In genomic region chr6:35310265-35310831, GRCh38 we compare ENCODE assay signal across 12 cellular contexts. TPM values are rescaled to one million over a fixed set of nuclear protein-coding genes. Genes with fewer than 3 reads are reported as not detected.
DNase-seq lines count a peak whose midpoint lies in the region; ATAC-seq, FAIRE-seq and TF ChIP-seq lines count a peak whose summit lies in the region.
"Had no signal": no experiment of that assay in that cellular context is flagged by ENCODE, and none has a peak within 500 bp of the region (broad histone marks: within the 10 kb centered on the region; RNA-seq: fewer than 3 reads in every experiment).

No MANE protein-coding gene starts in this region.

- H3K27ac ChIP-seq in SK-N-SH (ENCODE audit: low read depth in 2 of 2, low read length in 1 of 2) = no peak overlapping the region

- no peak overlapping the region for H3K4me2 ChIP-seq in SK-N-SH

- H3K9me3 Mint-ChIP-seq in CD14-positive monocyte = no peaks in the 10 kb centered on the region
- no peaks in the 10 kb centered on the region for H3K9me3 Mint-ChIP-seq in activated T-helper 17 cell treated with anti-CD3 and anti-CD28 coated beads, Interleukin-2, amount 50 U/mL, for 72 hours
- no peaks in the 10 kb centered on the region for H3K9me3 Mint-ChIP-seq in naive thymus-derived CD8-positive, alpha-beta T cell

- H3K36me3 Mint-ChIP-seq in CD14-positive monocyte = peaks cover 53 to 87% of the 10 kb centered on the region in 2 donors
- H3K36me3 Mint-ChIP-seq in activated T-helper 17 cell treated with anti-CD3 and anti-CD28 coated beads, Interleukin-2, amount 50 U/mL, for 72 hours (ENCODE audit: low read depth) = peaks cover 93% of the 10 kb centered on the region
- H3K36me3 Mint-ChIP-seq in naive thymus-derived CD8-positive, alpha-beta T cell = peaks cover 0 to 65% (median 24%) of the 10 kb centered on the region in 3 donors

- no peaks in the 10 kb centered on the region for H3K4me1 ChIP-seq in SK-N-SH (ENCODE audit: control insufficient read depth in 1 of 2, insufficient read depth in 2 of 2, low read depth in 1 of 2, low read length in 1 of 2)

- no peak for TF ChIP-seq CTCF in CD14-positive monocyte (IDR thresholded peaks at IDR 0.05)
- no peak for TF ChIP-seq CTCF in SK-N-SH (IDR thresholded peaks at IDR 0.05)

- no peak for TF ChIP-seq EP300 in SK-N-SH (IDR thresholded peaks at IDR 0.05; ENCODE audit: borderline replicate concordance in 1 of 2, low read depth in 1 of 2, low read length in 1 of 2)

- peaks cover 5% of the 10 kb centered on the region; the same call in 1 of the 2 replicates for H3K27me3 ChIP-seq in SK-N-SH (ENCODE audit: insufficient read depth)

- no peak for TF ChIP-seq RAD21 in SK-N-SH (IDR thresholded peaks at IDR 0.05; ENCODE audit: low read length)

- peak; percentile 79 for ATAC-seq in activated T-helper 17 cell treated with anti-CD3 and anti-CD28 coated beads, Interleukin-2, amount 50 U/mL, for 72 hours (replicated peaks)
- ATAC-seq in naive thymus-derived CD8-positive, alpha-beta T cell = peak; percentile 33 to 56
- ATAC-seq in HG02571 (IDR thresholded peaks at IDR 0.05; ENCODE audit: unreplicated experiment) (no peak), HG02840 (IDR thresholded peaks at IDR 0.05; ENCODE audit: low FRiP score, unreplicated experiment) (no peak), HG03045 (IDR thresholded peaks at IDR 0.05; ENCODE audit: unreplicated experiment) (no peak)

- WGBS in SK-N-SH (ENCODE audit: low lambda C conversion rate) = 80% methylated on average over 6 of the region's 6 CpGs

- DNase-seq in CD14-positive monocyte (ENCODE audit: low spot score) (no peak), GM19239 (ENCODE audit: insufficient read length, low spot score) (no peak), SK-N-SH (no peak)
- DNase-seq in naive thymus-derived CD8-positive, alpha-beta T cell = peak in 1 of 10 donors; percentile 17
- DNase-seq: erythroblast; mesenchymal stem cell; stimulated activated CD4-positive, alpha-beta T cell treated with anti-CD3 and anti-CD28 coated beads, Interleukin-2, amount 100 ng/mL, for 48 hours had no signal

- no peak overlapping the region for H3K9ac ChIP-seq in SK-N-SH

- no peaks in the 10 kb centered on the region for H3K79me2 ChIP-seq in SK-N-SH (ENCODE audit: insufficient read depth)

- H3K4me3 Mint-ChIP-seq in CD14-positive monocyte = no peak overlapping the region
- peak overlapping the region; percentile 76 for H3K4me3 Mint-ChIP-seq in activated T-helper 17 cell treated with anti-CD3 and anti-CD28 coated beads, Interleukin-2, amount 50 U/mL, for 72 hours
- H3K4me3 Mint-ChIP-seq in naive thymus-derived CD8-positive, alpha-beta T cell = peak overlapping the region; percentile 76 to 90 (median 84)

- POLR2A ChIA-PET in naive thymus-derived CD8-positive, alpha-beta T cell (lab: Charles Lee) = interaction anchor here (0.7 to 26.4 kb wide), 3 partner anchors 7 to 100 kb away, joined by 3 to 766 read pairs (median 766); partner anchors contain the start of gene DEF6
- POLR2A ChIA-PET in SK-N-SH (lab: Yijun Ruan, JAX) = interaction anchor here (0.7 kb wide), 1 partner anchor 10 kb away, joined by 3 read pairs; no protein-coding TSS in a partner anchor

- intact Hi-C loops in CD14-positive monocyte (cut with micrococcal nuclease) = no loop called here

- no peak overlapping the region for H2AFZ ChIP-seq in SK-N-SH (ENCODE audit: low read depth)

- FAIRE-seq in GM19239 (lab: Jason Lieb, UNC) = peak; percentile 18
- FAIRE-seq: bronchial epithelial cell had no signal

- H3K36me3 ChIP-seq in SK-N-SH (replicated peaks in 1 of 2; ENCODE audit: control insufficient read depth in 1 of 2, insufficient read depth in 2 of 2, low read length in 1 of 2) = no peaks in the 10 kb centered on the region

- H3F3A ChIP-seq in SK-N-SH (replicated peaks; ENCODE audit: insufficient read depth) = no peaks in the 10 kb centered on the region

- H3K4me3 ChIP-seq in SK-N-SH (ENCODE audit: low read depth in 2 of 2, low read length in 1 of 2) = no peak overlapping the region

- no peaks in the 10 kb centered on the region for H3K9me3 ChIP-seq in SK-N-SH

- CTCF ChIA-PET in SK-N-SH (lab: Yijun Ruan, JAX) = interaction anchor here (0.7 to 1.4 kb wide), 2 partner anchors 13 to 17 kb away, joined by 3 to 5 read pairs; partner anchors contain the start of gene DEF6

- no peaks in the 10 kb centered on the region for H3K9me2 ChIP-seq in SK-N-SH

- peak overlapping the region; percentile 43 to 96 (median 78) for H3K27ac Mint-ChIP-seq in CD14-positive monocyte
- H3K27ac Mint-ChIP-seq in activated T-helper 17 cell treated with anti-CD3 and anti-CD28 coated beads, Interleukin-2, amount 50 U/mL, for 72 hours = peak overlapping the region; percentile 91
- H3K27ac Mint-ChIP-seq in naive thymus-derived CD8-positive, alpha-beta T cell = peak overlapping the region; percentile 97 to 100 (median 99)

- H3K27me3 Mint-ChIP-seq in CD14-positive monocyte (ENCODE audit: low read depth in 3 of 3) = peaks cover 0 to 2% (median 0%) of the 10 kb centered on the region in 3 donors
- no peaks in the 10 kb centered on the region for H3K27me3 Mint-ChIP-seq in activated T-helper 17 cell treated with anti-CD3 and anti-CD28 coated beads, Interleukin-2, amount 50 U/mL, for 72 hours
- no peaks in the 10 kb centered on the region for H3K27me3 Mint-ChIP-seq in naive thymus-derived CD8-positive, alpha-beta T cell

- no peaks in the 10 kb centered on the region for H4K20me1 ChIP-seq in SK-N-SH (ENCODE audit: insufficient read depth)

- peaks cover 52% of the 10 kb centered on the region for H3K4me1 Mint-ChIP-seq in CD14-positive monocyte
- peaks cover 63% of the 10 kb centered on the region for H3K4me1 Mint-ChIP-seq in activated T-helper 17 cell treated with anti-CD3 and anti-CD28 coated beads, Interleukin-2, amount 50 U/mL, for 72 hours
- peaks cover 46 to 91% (median 88%) of the 10 kb centered on the region in 4 donors for H3K4me1 Mint-ChIP-seq in naive thymus-derived CD8-positive, alpha-beta T cell

TF ChIP-seq in SK-N-SH, 30 proteins besides CTCF, POLR2A, EP300 and RAD21:
- no peak for TF ChIP-seq MXI1 (IDR thresholded peaks at IDR 0.05; ENCODE audit: low read depth, low read length)
- TF ChIP-seq POLR2AphosphoS5 (IDR thresholded peaks at IDR 0.05; ENCODE audit: low read depth, low read length) = no peak
- no peak for TF ChIP-seq NFIC (IDR thresholded peaks at IDR 0.05; ENCODE audit: borderline replicate concordance)
- no peak for TF ChIP-seq MAX (IDR thresholded peaks at IDR 0.05; ENCODE audit: low read depth)

RNA-seq across cellular contexts. Expression of gene DEF6, which starts 12.7 kb away (rescaled TPM):
- polyA plus RNA-seq in CD14-positive monocyte (10 to 100 TPM; 41.2 to 59.3 TPM), SK-N-SH (2012; rRNA removed) (0.13 and 0.16 TPM in 2 replicates)
- total RNA-seq in activated T-helper 17 cell treated with anti-CD3 and anti-CD28 coated beads, Interleukin-2, amount 50 U/mL, for 72 hours = 100 to 1,000 TPM; 117 to 133 TPM
- 100 to 1,000 TPM; 263 to 268 TPM for total RNA-seq in naive thymus-derived CD8-positive, alpha-beta T cell
- 100 to 1,000 TPM in 2 of 3 donors, 10 to 100 TPM in 1; 93.7 to 196 (median 136) TPM for polyA plus RNA-seq in naive thymus-derived CD8-positive, alpha-beta T cell
- 0.06 and 0.17 TPM in 2 replicates for polyA plus RNA-seq in SK-N-SH (2012; cell fraction: cytosol; rRNA removed)
- 0.62 and 0.73 TPM in 2 replicates for polyA plus RNA-seq in SK-N-SH (2012; cell fraction: nucleus; rRNA removed)

RNA-seq across cellular contexts. Expression of gene PPARD, which starts 32.0 kb away (rescaled TPM):
- polyA plus RNA-seq in CD14-positive monocyte = 1 to 10 TPM; 1.2 to 2.4 TPM
- total RNA-seq in activated T-helper 17 cell treated with anti-CD3 and anti-CD28 coated beads, Interleukin-2, amount 50 U/mL, for 72 hours = 10 to 100 TPM; 21.0 to 27.9 TPM
- total RNA-seq in naive thymus-derived CD8-positive, alpha-beta T cell = 10 to 100 TPM; 48.7 to 50.6 TPM
- 10 to 100 TPM in 1 of 3 donors, 1 to 10 TPM in 2; 1.9 to 14.3 (median 5.5) TPM for polyA plus RNA-seq in naive thymus-derived CD8-positive, alpha-beta T cell
- polyA plus RNA-seq in SK-N-SH (2012; rRNA removed) = 11.5 and 13.3 TPM in 2 replicates
- 6.0 and 9.4 TPM in 2 replicates for polyA plus RNA-seq in SK-N-SH (2012; cell fraction: cytosol; rRNA removed)
- 19.3 and 20.2 TPM in 2 replicates for polyA plus RNA-seq in SK-N-SH (2012; cell fraction: nucleus; rRNA removed)

RNA-seq across cellular contexts. Expression of gene ZNF76, which starts 50.8 kb away (rescaled TPM):
- polyA plus RNA-seq in CD14-positive monocyte (1 to 10 TPM; 6.8 to 9.6 TPM), SK-N-SH (2012; rRNA removed) (19.7 and 22.4 TPM in 2 replicates)
- total RNA-seq in activated T-helper 17 cell treated with anti-CD3 and anti-CD28 coated beads, Interleukin-2, amount 50 U/mL, for 72 hours = 10 to 100 TPM; 44.3 to 53.2 TPM
- 10 to 100 TPM; 94.7 to 96.8 TPM for total RNA-seq in naive thymus-derived CD8-positive, alpha-beta T cell
- polyA plus RNA-seq in naive thymus-derived CD8-positive, alpha-beta T cell = 10 to 100 TPM; 22.1 to 35.9 (median 30.7) TPM
- polyA plus RNA-seq in SK-N-SH (2012; cell fraction: cytosol; rRNA removed) = 6.5 and 10.7 TPM in 2 replicates
- 88.9 and 102 TPM in 2 replicates for polyA plus RNA-seq in SK-N-SH (2012; cell fraction: nucleus; rRNA removed)

Comparison
In these comparisons a context has a peak if more than half of its experiments do, and no peak if none do; other contexts are left out.
1. H3K4me3 Mint-ChIP-seq: peak in activated T-helper 17 cell treated with anti-CD3 and anti-CD28 coated beads, Interleukin-2, amount 50 U/mL, for 72 hours (single experiment) and naive thymus-derived CD8-positive, alpha-beta T cell (10 of 10); none in CD14-positive monocyte (0 of 2).
2. ATAC-seq: peak in activated T-helper 17 cell treated with anti-CD3 and anti-CD28 coated beads, Interleukin-2, amount 50 U/mL, for 72 hours (single experiment) and naive thymus-derived CD8-positive, alpha-beta T cell (2 of 2); none in HG02571 (single experiment), HG02840 (single experiment) and HG03045 (single experiment).
3. RNA of gene DEF6, which starts 12.7 kb away (polyA plus RNA-seq): 93.7 to 196 TPM in naive thymus-derived CD8-positive, alpha-beta T cell and 41.2 to 59.3 TPM in CD14-positive monocyte; 0.06 to 0.73 TPM in SK-N-SH; every median in the first group is over 10 times any median in the second.
4. Peak in every context shown above with its lines, with median percentiles within 50 percentile points of each other: H3K27ac Mint-ChIP-seq.